8 cellular contexts compared by ENCODE assay signal in genomic region chr6:30570760-30571084, GRCh38. TPM values are rescaled to one million over a fixed set of nuclear protein-coding genes. Genes with fewer than 3 reads are reported as not detected.
DNase-seq lines count a peak whose midpoint lies in the region; ATAC-seq, FAIRE-seq and TF ChIP-seq lines count a peak whose summit lies in the region.

No MANE protein-coding gene starts in this region.

- H3K9ac ChIP-seq in fibroblast of lung (ENCODE audit: insufficient read depth, low read length) = peak overlapping the region; percentile 60

- H3K27ac ChIP-seq in SJSA1 = 0 out of 2 replicates have a peak overlapping the region, but pooled peaks have one; percentile 5
- H3K27ac ChIP-seq in fibroblast of lung (ENCODE audit: insufficient read depth, low read length) = peak overlapping the region; percentile 68
- peak overlapping the region; percentile 62 to 86 (median 72) for H3K27ac ChIP-seq in pancreas

- ATAC-seq in GM18520 (IDR thresholded peaks at IDR 0.05; ENCODE audit: unreplicated experiment) (peak; percentile 5), HG02759 (IDR thresholded peaks at IDR 0.05; ENCODE audit: unreplicated experiment) (peak; percentile 13), pancreas (peak; percentile 14 to 33 (median 26))

- H3K4me3 ChIP-seq in SJSA1 = peak overlapping the region; percentile 68
- H3K4me3 ChIP-seq in fibroblast of lung (replicated peaks in 1 of 4; ENCODE audit: control extremely low read depth in 1 of 4, insufficient read depth in 1 of 4, low read depth in 3 of 4, low read length in 4 of 4) = peak overlapping the region; percentile 58 to 91 (median 88)
- H3K4me3 ChIP-seq in pancreas = peak overlapping the region; percentile 37 to 79 (median 63)

- 0% methylated on average over 17 of the region's 17 CpGs for WGBS in pancreas, 2 donors

- peak overlapping the region; percentile 87 for H3K4me2 ChIP-seq in fibroblast of lung (ENCODE audit: extremely low read depth, insufficient read depth, low read length)

- H3K36me3 ChIP-seq in SJSA1 (peaks cover 24% of the 10 kb centered on the region), fibroblast of lung (ENCODE audit: control insufficient read depth, insufficient read depth, low read length) (no peaks in the 10 kb centered on the region), pancreas (no peaks in the 10 kb centered on the region)

- no peak for FAIRE-seq in pancreas (lab: Jason Lieb, UNC)

- H4K20me1 ChIP-seq in fibroblast of lung (ENCODE audit: control insufficient read depth, extremely low read depth, insufficient read depth, low read length) = no peaks in the 10 kb centered on the region

- H3K27me3 ChIP-seq in SJSA1 (replicated peaks) (no peaks in the 10 kb centered on the region), fibroblast of lung (ENCODE audit: control insufficient read depth, insufficient read depth, low read length) (no peaks in the 10 kb centered on the region), pancreas (no peaks in the 10 kb centered on the region)

- DNase-seq in SJSA1 (ENCODE audit: low read depth in 1 of 2, low spot score in 2 of 2) (no peak), fibroblast of lung (ENCODE audit: low read depth in 2 of 2) (no peak), pancreas (no peak), GM13976 (ENCODE audit: low spot score) (no peak), midbrain (lab: John Stamatoyannopoulos, UW) (no peak), cortex of kidney (lab: John Stamatoyannopoulos, UW) (no peak)

- peaks cover 13% of the 10 kb centered on the region for H3K4me1 ChIP-seq in SJSA1 (replicated peaks)
- peaks cover 13% of the 10 kb centered on the region for H3K4me1 ChIP-seq in fibroblast of lung (ENCODE audit: control insufficient read depth, extremely low read depth, insufficient read depth, low read length)
- H3K4me1 ChIP-seq in pancreas = peaks cover 9 to 23% (median 10%) of the 10 kb centered on the region in 3 donors

- H3K9me3 ChIP-seq in SJSA1 (replicated peaks) (no peaks in the 10 kb centered on the region), fibroblast of lung (ENCODE audit: control insufficient read depth, insufficient read depth, low read depth, low read length) (no peaks in the 10 kb centered on the region), pancreas (no peaks in the 10 kb centered on the region)

- peak overlapping the region; percentile 97 for H2AFZ ChIP-seq in fibroblast of lung (ENCODE audit: low read length)

- in situ Hi-C loops in GM13976 (cut with MboI; ENCODE audit: low sequenced_read_pairs, unreplicated experiment) = no loop called here

- TF ChIP-seq CTCF in fibroblast of lung (conservative IDR thresholded peaks at IDR 0.05 in 1 of 2, IDR thresholded peaks at IDR 0.05 in 1 of 2; ENCODE audit: low read depth in 1 of 2, low read length in 2 of 2) (no peak), pancreas (IDR thresholded peaks at IDR 0.05) (no peak), GM13976 (IDR thresholded peaks at IDR 0.05; ENCODE audit: borderline replicate concordance, control extremely low read depth, extremely low read depth, insufficient read depth, missing control alignments) (no peak)

- H3K79me2 ChIP-seq in fibroblast of lung (ENCODE audit: control insufficient read depth, insufficient read depth, low read length) = peaks cover 38% of the 10 kb centered on the region

- intact Hi-C loops in pancreas (cut with DNase I) = no loop called here

RNA-seq across cellular contexts. Expression of gene ABCF1, which starts 0.5 kb away (rescaled TPM):
- total RNA-seq in SJSA1 (2014; rRNA removed; shearing (Covaris generic)) = 38.8 and 59.3 TPM in 2 replicates
- total RNA-seq in fibroblast of lung (35.5 and 37.2 TPM in 2 replicates), pancreas (10 to 100 TPM; 17.4 to 30.7 (median 24.9) TPM)
- polyA plus RNA-seq in fibroblast of lung (49.2 and 62.6 TPM in 2 replicates), pancreas (10 to 100 TPM; 21.6 to 24.9 TPM)
- polyA plus RNA-seq in fibroblast of lung (2012) = 74.7 and 79.2 TPM in 2 replicates
- polyA minus RNA-seq in fibroblast of lung (ENCODE audit: low replicate concordance) = 81.9 and 133 TPM in 2 replicates

RNA-seq across cellular contexts. Expression of gene PRR3, which starts 13.6 kb away (rescaled TPM):
- 7.8 and 7.9 TPM in 2 replicates for total RNA-seq in SJSA1 (2014; rRNA removed; shearing (Covaris generic))
- total RNA-seq in fibroblast of lung = 5.1 and 6.6 TPM in 2 replicates
- 19.0 and 23.2 TPM in 2 replicates for polyA plus RNA-seq in fibroblast of lung
- 11.1 and 12.7 TPM in 2 replicates for polyA plus RNA-seq in fibroblast of lung (2012)
- polyA minus RNA-seq in fibroblast of lung (ENCODE audit: low replicate concordance) = 29.1 and 35.8 TPM in 2 replicates
- 1 to 10 TPM; 2.2 to 4.7 (median 3.1) TPM for total RNA-seq in pancreas
- 1 to 10 TPM; 6.5 to 8.7 TPM for polyA plus RNA-seq in pancreas

RNA-seq across cellular contexts. Expression of gene GNL1, which starts 14.4 kb away (rescaled TPM):
- 20.9 and 49.5 TPM in 2 replicates for total RNA-seq in SJSA1 (2014; rRNA removed; shearing (Covaris generic))
- total RNA-seq in fibroblast of lung (50.1 and 67.0 TPM in 2 replicates), pancreas (10 to 100 TPM; 32.3 to 51.0 (median 38.1) TPM)
- polyA plus RNA-seq in fibroblast of lung (33.4 and 35.2 TPM in 2 replicates), pancreas (10 to 100 TPM; 47.8 to 86.6 TPM)
- 57.9 and 66.9 TPM in 2 replicates for polyA plus RNA-seq in fibroblast of lung (2012)
- 67.2 and 135 TPM in 2 replicates for polyA minus RNA-seq in fibroblast of lung (ENCODE audit: low replicate concordance)

RNA-seq across cellular contexts. Expression of gene PPP1R10, which starts 46.3 kb away (rescaled TPM):
- total RNA-seq in SJSA1 (2014; rRNA removed; shearing (Covaris generic)) = 16.8 and 21.0 TPM in 2 replicates
- total RNA-seq in fibroblast of lung (18.2 and 28.2 TPM in 2 replicates), pancreas (10 to 100 TPM; 34.8 to 57.9 (median 43.0) TPM)
- polyA plus RNA-seq in fibroblast of lung (25.2 and 35.5 TPM in 2 replicates), pancreas (10 to 100 TPM; 25.1 to 34.3 TPM)
- polyA plus RNA-seq in fibroblast of lung (2012) = 23.7 and 25.5 TPM in 2 replicates
- polyA minus RNA-seq in fibroblast of lung (ENCODE audit: low replicate concordance) = 41.8 and 43.9 TPM in 2 replicates

RNA-seq across cellular contexts. Expression of gene MRPS18B, which starts 46.9 kb away (rescaled TPM):
- total RNA-seq in SJSA1 (2014; rRNA removed; shearing (Covaris generic)) = 44.4 and 46.8 TPM in 2 replicates
- 76.8 and 85.5 TPM in 2 replicates for total RNA-seq in fibroblast of lung
- 53.1 and 79.5 TPM in 2 replicates for polyA plus RNA-seq in fibroblast of lung
- polyA plus RNA-seq in fibroblast of lung (2012) = 43.1 and 62.7 TPM in 2 replicates
- 51.0 and 75.7 TPM in 2 replicates for polyA minus RNA-seq in fibroblast of lung (ENCODE audit: low replicate concordance)
- total RNA-seq in pancreas = 10 to 100 TPM; 24.5 to 39.5 (median 29.1) TPM
- polyA plus RNA-seq in pancreas = 10 to 100 TPM; 22.9 to 41.1 TPM

Comparison
In these comparisons a context has a peak if more than half of its experiments do, and no peak if none do; other contexts are left out.
1. H3K27ac ChIP-seq: peak in every context shown above with its lines; median percentile 72 in pancreas; 68 in fibroblast of lung; 5 in SJSA1.